In genomic region chr4:164971929-164972328, GRCh38 we compare ENCODE assay signal across 12 cellular contexts. TPM values are rescaled to one million over a fixed set of nuclear protein-coding genes. Genes with fewer than 3 reads are reported as not detected.
DNase-seq lines count a peak whose midpoint lies in the region; ATAC-seq, FAIRE-seq and TF ChIP-seq lines count a peak whose summit lies in the region.
"Not testable (repeated sequence)": the region's sequence is repeated elsewhere in the genome, so short reads cannot be mapped to it uniquely, and the experiment has no call there.
"Had no signal": no experiment of that assay in that cellular context is flagged by ENCODE, and none has a peak within 500 bp of the region (broad histone marks: within the 10 kb centered on the region; RNA-seq: fewer than 3 reads in every experiment).

No MANE protein-coding gene starts in this region.

- TF ChIP-seq POLR2A in HCT116 (IDR thresholded peaks at IDR 0.05; ENCODE audit: borderline replicate concordance, extremely low read depth, insufficient read depth, insufficient read length); esophagus muscularis mucosa (IDR thresholded peaks at IDR 0.05; ENCODE audit: low read depth): not testable (repeated sequence)

- not testable (repeated sequence) for H3K4me2 ChIP-seq in HCT116 (ENCODE audit: low read length)

- peak; percentile 52 for FAIRE-seq in G401.6 (lab: Jason Lieb, UNC)
- peak; percentile 23 for FAIRE-seq in bronchial epithelial cell (lab: Jason Lieb, UNC)

- CTCF ChIA-PET in HCT116 (lab: Charles Lee) = not testable (repeated sequence)

- H3K9ac ChIP-seq in HCT116 (ENCODE audit: low read length) = not testable (repeated sequence)

- not testable (repeated sequence) for H3K27ac ChIP-seq in HCT116 (ENCODE audit: low read depth, low read length); esophagus muscularis mucosa (replicated peaks in 1 of 4)

- not testable (repeated sequence) for H3K27me3 ChIP-seq in HCT116 (ENCODE audit: insufficient read depth, low read length); bronchial epithelial cell (ENCODE audit: control insufficient read depth, insufficient read depth, low read length); esophagus muscularis mucosa

- ATAC-seq in HCT116 = peak; percentile 62
- 0 out of 3 replicates have a peak, but pooled peaks have one; percentile 30 for ATAC-seq in SK-N-SH treated with all-trans-retinoic acid at 6 μM for 48 hours

- not testable (repeated sequence) for H4K20me1 ChIP-seq in HCT116 (ENCODE audit: insufficient read depth)

- not testable (repeated sequence) for TF ChIP-seq EP300 in esophagus muscularis mucosa (IDR thresholded peaks at IDR 0.05)

- not testable (repeated sequence) for H2AFZ ChIP-seq in HCT116 (ENCODE audit: low read depth, low read length, poor library complexity, severe bottlenecking)

- not testable (repeated sequence) for H3K79me2 ChIP-seq in HCT116 (ENCODE audit: insufficient read depth, low read length)

- not testable (repeated sequence) for H3K4me1 ChIP-seq in HCT116 (ENCODE audit: control insufficient read depth in 1 of 2, insufficient read depth in 2 of 2, low read length in 2 of 2); esophagus muscularis mucosa

- intact Hi-C loops in HCT116 (cut with micrococcal nuclease); esophagus muscularis mucosa (cut with DNase I): not testable (repeated sequence)

- DNase-seq in HCT116 (ENCODE audit: low read depth, low spot score); bronchial epithelial cell (ENCODE audit: low read depth): not testable (repeated sequence)
- DNase-seq in NCI-H69 (lab: John Stamatoyannopoulos, UW) (peak; percentile 1), esophagus muscularis mucosa (ENCODE audit: extremely low spot score) (peak; percentile 5), pons (ENCODE audit: low spot score) (peak; percentile 19)

- peak in 1 of 3 experiments; percentile 14; a peak in 1 of 6 replicates for TF ChIP-seq CTCF in HCT116 (IDR thresholded peaks at IDR 0.05 in 2 of 3, conservative IDR thresholded peaks at IDR 0.05 in 1 of 3; ENCODE audit: borderline replicate concordance in 1 of 3, insufficient read depth in 1 of 3, low read depth in 2 of 3, low read length in 2 of 3)
- not testable (repeated sequence) for TF ChIP-seq CTCF in bronchial epithelial cell (IDR thresholded peaks at IDR 0.05; ENCODE audit: insufficient read depth, low read length, severe bottlenecking); esophagus muscularis mucosa (IDR thresholded peaks at IDR 0.05)

- H3K9me2 ChIP-seq in HCT116 (ENCODE audit: insufficient read depth) = not testable (repeated sequence)

- H3K4me3 ChIP-seq in HCT116 (replicated peaks in 1 of 2; ENCODE audit: low read depth in 1 of 2, low read length in 2 of 2); bronchial epithelial cell (ENCODE audit: low read depth, low read length); esophagus muscularis mucosa: not testable (repeated sequence)

- not testable (repeated sequence) for BruUV-seq in HCT116 (replicated peaks; lab: Mats Ljungman, UMichigan)

- WGBS in esophagus muscularis mucosa = 100% methylated on average over 2 of the region's 2 CpGs

- POLR2A ChIA-PET in HCT116 (lab: Charles Lee) = not testable (repeated sequence)

- RAD21 ChIA-PET in HCT116 (lab: Charles Lee; ENCODE audit: low non-redundant PET in 1 of 2, low total read pairs in 2 of 2, uncharacterized antibody in 2 of 2, unreplicated experiment in 2 of 2) = not testable (repeated sequence)

- H3K9me3 ChIP-seq in HCT116 (ENCODE audit: control insufficient read depth in 1 of 2, insufficient read depth in 1 of 2, low read depth in 1 of 2, low read length in 2 of 2); esophagus muscularis mucosa: not testable (repeated sequence)

- peak; percentile 16; the same call in 1 of the 2 replicates for TF ChIP-seq RAD21 in HCT116 (IDR thresholded peaks at IDR 0.05; ENCODE audit: low read depth)

- not testable (repeated sequence) for H3K36me3 ChIP-seq in HCT116 (ENCODE audit: control insufficient read depth in 1 of 2, insufficient read depth in 2 of 2, low read length in 2 of 2); bronchial epithelial cell (ENCODE audit: control insufficient read depth, insufficient read depth, low read length)
- peaks cover 0 to 11% (median 0%) of the 10 kb centered on the region in 4 donors for H3K36me3 ChIP-seq in esophagus muscularis mucosa

RNA-seq across cellular contexts. Expression of gene TRIM61, which starts 5.5 kb away (rescaled TPM):
- total RNA-seq in HCT116 (2021; ENCODE audit: unreplicated experiment) = 0.15 TPM
- not detected in 2 replicates for polyA plus RNA-seq in HCT116 (2012)
- 0.26 and 1.1 TPM in 2 replicates for total RNA-seq in bronchial epithelial cell
- 1 to 10 TPM in 1 of 4 donors, under 1 TPM in 2, not detected in 1; 0.33 to 1.2 (median 0.46) TPM for total RNA-seq in esophagus muscularis mucosa
- total RNA-seq: GM23248 had no signal

RNA-seq across cellular contexts. Expression of gene TRIM60, which starts 59.9 kb away (rescaled TPM):
- not detected for total RNA-seq in HCT116 (2021; ENCODE audit: unreplicated experiment)
- not detected in 2 replicates for polyA plus RNA-seq in HCT116 (2012)
- total RNA-seq in bronchial epithelial cell = not detected in 2 replicates
- not detected for total RNA-seq in esophagus muscularis mucosa
- total RNA-seq: CD4-positive, alpha-beta memory T cell; GM23248; HFFc6; HT1080 had no signal
- polyA plus RNA-seq: AG04450; CD4-positive, alpha-beta memory T cell; GM23248 had no signal
